Comparison of ENCODE assay signal across 8 cellular contexts in the genomic region with DNA sequence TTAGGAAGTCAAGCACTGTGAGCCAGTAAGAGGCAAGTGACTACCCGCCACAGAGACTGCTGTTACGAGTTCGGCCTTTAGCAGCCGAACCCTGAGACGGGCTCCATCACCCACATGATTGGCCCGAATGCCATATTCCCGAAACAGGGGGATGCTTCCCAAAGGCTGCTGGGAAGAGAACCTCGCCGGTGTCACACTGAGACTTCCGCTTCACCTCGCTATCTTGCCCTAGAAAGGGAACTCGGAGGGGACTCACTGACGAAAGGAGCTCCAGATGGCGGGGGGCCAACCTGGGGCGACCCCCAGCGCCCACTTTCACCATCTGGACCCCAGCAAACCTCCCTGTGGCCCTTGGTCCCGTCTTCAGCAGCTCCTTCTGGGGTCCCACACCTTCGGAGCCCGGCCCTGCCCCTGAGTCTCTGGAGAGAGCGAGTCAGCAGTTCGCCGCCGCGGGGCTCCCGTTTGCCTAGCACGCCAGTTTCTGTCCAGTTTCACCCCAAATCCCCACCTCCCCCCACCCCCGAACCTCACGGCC.
DNase-seq lines count a peak whose midpoint lies in the region; ATAC-seq lines count a peak whose summit lies in the region.

No MANE protein-coding gene starts in this region.

- DNase-seq in NCI-H748 (lab: John Stamatoyannopoulos, UW; ENCODE audit: unreplicated experiment), result peak; percentile 27
- no peak for DNase-seq in NCI-H748 treated with DMSO at 0.1 percent for 48 hours (lab: John Stamatoyannopoulos, UW)
- peak; percentile 25 for DNase-seq in NOMO-1 treated with dmso at 0.1 percent for 144 hours (lab: John Stamatoyannopoulos, UW; ENCODE audit: unreplicated experiment)
- DNase-seq in anterior cingulate cortex (lab: John Stamatoyannopoulos, UW), result peak in 34 of 58 donors; percentile 17 to 74 (median 56)
- peak in 26 of 51 donors; percentile 13 to 83 (median 52) for DNase-seq in hypothalamus (lab: John Stamatoyannopoulos, UW)
- DNase-seq in retina, result peak; percentile 71
- DNase-seq in cortex of kidney (lab: John Stamatoyannopoulos, UW), result no peak

- ATAC-seq in HG02840 (IDR thresholded peaks at IDR 0.05; ENCODE audit: low FRiP score, unreplicated experiment), result peak; percentile 19

Comparison
In these comparisons a context has a peak if more than half of its experiments do, and no peak if none do; other contexts are left out.
1. DNase-seq: peak in NCI-H748 (single experiment), NOMO-1 treated with dmso at 0.1 percent for 144 hours (single experiment), anterior cingulate cortex (34 of 58), hypothalamus (26 of 51) and retina (single experiment); none in NCI-H748 treated with DMSO at 0.1 percent for 48 hours (single experiment) and cortex of kidney (single experiment).